ENCODE assay signal across 8 cellular contexts in the genomic region with DNA sequence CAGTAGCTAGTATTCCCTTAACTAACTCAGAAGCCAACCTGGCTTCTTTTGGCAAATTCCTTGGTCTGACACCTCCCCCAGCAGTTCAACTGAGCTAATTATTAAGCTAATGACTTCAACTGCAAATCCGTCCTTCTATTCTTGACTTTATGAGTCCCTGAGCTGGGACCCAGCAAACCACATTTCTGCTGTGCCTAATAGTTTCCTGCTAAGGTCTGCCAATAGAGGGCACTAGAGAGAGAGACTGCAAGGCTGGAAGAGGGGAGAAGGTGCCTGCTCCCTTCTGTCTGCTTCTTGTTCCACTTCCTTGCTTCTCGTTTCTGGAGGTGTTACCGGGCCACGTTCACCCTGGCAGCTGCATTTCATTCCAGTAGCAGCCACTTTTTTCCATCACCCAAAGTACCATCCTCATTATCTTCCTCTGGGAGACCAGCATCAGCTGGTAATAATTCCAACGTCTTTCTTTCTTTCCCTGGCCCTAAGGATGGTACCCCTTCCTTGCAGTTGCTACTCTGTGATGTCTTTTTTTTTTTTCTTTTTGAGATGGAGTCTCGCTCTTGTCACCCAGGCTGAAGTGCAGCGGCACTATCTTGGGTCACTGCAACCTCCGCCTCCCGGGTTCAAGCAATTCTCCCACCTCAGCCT.
DNase-seq lines count a peak whose midpoint lies in the region; ATAC-seq and TF ChIP-seq lines count a peak whose summit lies in the region.

No MANE protein-coding gene starts in this region.

- no peak overlapping the region for H3K27ac ChIP-seq in testis

- POLR2A ChIA-PET in MCF 10A (lab: Yijun Ruan, JAX) = interaction anchor here (0.6 to 1.1 kb wide), 2 partner anchors 16 to 63 kb away, joined by 3 read pairs; no protein-coding TSS in a partner anchor

- no peak for TF ChIP-seq POLR2A in testis (IDR thresholded peaks at IDR 0.05)

- peak; percentile 78 for ATAC-seq in HG03175 (IDR thresholded peaks at IDR 0.05; ENCODE audit: unreplicated experiment)

- no peaks in the 10 kb centered on the region for H3K36me3 Mint-ChIP-seq in MCF 10A (ENCODE audit: insufficient read depth, unreplicated experiment)

- no peaks in the 10 kb centered on the region for H3K27me3 ChIP-seq in testis

- WGBS in testis, 2 donors = 63 to 72% methylated on average over 9 of the region's 9 CpGs

- no peaks in the 10 kb centered on the region for H3K36me3 ChIP-seq in testis (ENCODE audit: low read depth, missing control alignments)

- no peaks in the 10 kb centered on the region for H3K9me3 Mint-ChIP-seq in MCF 10A (ENCODE audit: unreplicated experiment)

- peak; percentile 41 for DNase-seq in 8988T
- DNase-seq in ELF-1 (ENCODE audit: low read depth, low spot score) = peak; percentile 83
- peak; percentile 93 for DNase-seq in NCI-H82 (lab: John Stamatoyannopoulos, UW)
- peak; percentile 77 for DNase-seq in MCF 10A (ENCODE audit: unreplicated experiment)
- DNase-seq in inferior parietal cortex (ENCODE audit: extremely low spot score) = peak; percentile 79
- DNase-seq in testis = peak; percentile 51
- DNase-seq in GOT3 (lab: John Stamatoyannopoulos, UW) = no peak

- TF ChIP-seq CTCF in MCF 10A (IDR thresholded peaks at IDR 0.05; ENCODE audit: unreplicated experiment) (peak; percentile 69), testis (IDR thresholded peaks at IDR 0.05) (peak; percentile 23 to 73 (median 66))

- no peak overlapping the region for H3K4me3 ChIP-seq in testis

- peaks cover 12% of the 10 kb centered on the region for H3K4me1 ChIP-seq in testis

- H3K4me3 Mint-ChIP-seq in MCF 10A (ENCODE audit: unreplicated experiment) = no peak overlapping the region

- no peaks in the 10 kb centered on the region for H3K27me3 Mint-ChIP-seq in MCF 10A (ENCODE audit: insufficient read depth, unreplicated experiment)

- H3K4me1 Mint-ChIP-seq in MCF 10A (ENCODE audit: insufficient read depth, unreplicated experiment) = peaks cover 13% of the 10 kb centered on the region

- no TSS peak for BruUV-seq in MCF 10A (replicated peaks; lab: Mats Ljungman, UMichigan)

- intact Hi-C loops in MCF 10A (cut with micrococcal nuclease) = loop anchor here (1.0 to 5.0 kb wide), 2 partner anchors 62 to 279 kb away; no protein-coding TSS in a partner anchor
- intact Hi-C loops in testis (cut with DNase I; ENCODE audit: low total_unique reads) = no loop called here

- no peaks in the 10 kb centered on the region for H3K9me3 ChIP-seq in testis

- H3K27ac Mint-ChIP-seq in MCF 10A (ENCODE audit: low read depth, unreplicated experiment) = peak overlapping the region; percentile 3

- CTCF ChIA-PET in MCF 10A (lab: Yijun Ruan, JAX) = interaction anchor here (0.6 to 5.7 kb wide), 40 partner anchors 8 to 1976 kb away, joined by 3 to 92 read pairs (median 4); no protein-coding TSS in a partner anchor
